ENCODE assay signal across 1 cellular context in the genomic region with DNA sequence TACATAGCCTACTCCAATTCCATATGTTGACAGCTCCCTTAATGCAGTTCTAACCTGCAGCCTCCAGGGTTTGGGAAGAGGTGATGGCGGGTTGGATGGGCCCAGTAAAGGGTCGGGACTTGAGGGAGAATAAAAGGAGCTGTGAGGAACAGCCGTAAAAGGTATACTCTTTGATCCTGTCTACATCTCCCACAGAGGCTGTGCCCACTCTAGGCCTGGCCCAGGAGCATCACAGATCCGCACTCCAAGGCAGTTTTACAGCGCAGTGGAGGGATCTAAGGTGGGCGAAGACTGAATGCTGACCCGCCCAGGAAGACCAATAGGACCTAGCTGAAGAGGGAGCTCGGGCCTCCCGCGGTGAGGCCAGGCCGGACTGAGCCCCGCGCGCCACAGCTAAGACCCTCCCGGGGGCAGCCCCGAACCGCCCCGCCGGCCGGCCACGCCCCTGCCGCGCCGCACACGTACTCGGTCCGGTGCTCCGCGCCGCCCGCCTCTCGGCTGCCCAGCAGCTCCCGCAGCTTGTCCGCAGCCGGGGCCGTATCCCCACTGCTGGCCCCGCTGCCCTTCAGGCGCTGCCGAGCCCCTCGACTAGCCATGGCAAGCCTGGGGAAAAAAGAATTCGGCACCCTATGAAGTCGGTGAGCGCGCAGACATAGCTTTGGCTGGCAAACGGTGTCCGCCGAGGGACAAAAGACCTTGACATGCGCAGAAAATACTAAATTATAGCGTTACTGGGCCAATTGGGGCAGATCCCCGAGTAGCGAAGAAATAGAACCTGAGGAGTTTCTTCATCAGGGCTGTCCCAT.
TF ChIP-seq lines count a peak whose summit lies in the region.

A gene with protein sequence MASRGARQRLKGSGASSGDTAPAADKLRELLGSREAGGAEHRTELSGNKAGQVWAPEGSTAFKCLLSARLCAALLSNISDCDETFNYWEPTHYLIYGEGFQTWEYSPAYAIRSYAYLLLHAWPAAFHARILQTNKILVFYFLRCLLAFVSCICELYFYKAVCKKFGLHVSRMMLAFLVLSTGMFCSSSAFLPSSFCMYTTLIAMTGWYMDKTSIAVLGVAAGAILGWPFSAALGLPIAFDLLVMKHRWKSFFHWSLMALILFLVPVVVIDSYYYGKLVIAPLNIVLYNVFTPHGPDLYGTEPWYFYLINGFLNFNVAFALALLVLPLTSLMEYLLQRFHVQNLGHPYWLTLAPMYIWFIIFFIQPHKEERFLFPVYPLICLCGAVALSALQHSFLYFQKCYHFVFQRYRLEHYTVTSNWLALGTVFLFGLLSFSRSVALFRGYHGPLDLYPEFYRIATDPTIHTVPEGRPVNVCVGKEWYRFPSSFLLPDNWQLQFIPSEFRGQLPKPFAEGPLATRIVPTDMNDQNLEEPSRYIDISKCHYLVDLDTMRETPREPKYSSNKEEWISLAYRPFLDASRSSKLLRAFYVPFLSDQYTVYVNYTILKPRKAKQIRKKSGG (minus strand): TSS at position 695 of the 806 bp plus-strand sequence. CDS start 99 bp downstream, at position 596.

TF ChIP-seq in GM12878, 131 proteins besides CTCF, POLR2A, EP300 and RAD21 (continued from another document):
- TF ChIP-seq, protein P1, sequence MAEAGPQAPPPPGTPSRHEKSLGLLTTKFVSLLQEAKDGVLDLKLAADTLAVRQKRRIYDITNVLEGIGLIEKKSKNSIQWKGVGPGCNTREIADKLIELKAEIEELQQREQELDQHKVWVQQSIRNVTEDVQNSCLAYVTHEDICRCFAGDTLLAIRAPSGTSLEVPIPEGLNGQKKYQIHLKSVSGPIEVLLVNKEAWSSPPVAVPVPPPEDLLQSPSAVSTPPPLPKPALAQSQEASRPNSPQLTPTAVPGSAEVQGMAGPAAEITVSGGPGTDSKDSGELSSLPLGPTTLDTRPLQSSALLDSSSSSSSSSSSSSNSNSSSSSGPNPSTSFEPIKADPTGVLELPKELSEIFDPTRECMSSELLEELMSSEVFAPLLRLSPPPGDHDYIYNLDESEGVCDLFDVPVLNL (IDR thresholded peaks at IDR 0.05; ENCODE audit: low read depth, low read length), result no peak
- TF ChIP-seq SIN3A (IDR thresholded peaks at IDR 0.05; ENCODE audit: low read depth, low read length) (0 out of 2 replicates have a peak, but pooled peaks have one; percentile 53), SP1 (IDR thresholded peaks at IDR 0.05; ENCODE audit: low read depth, low read length) (no peak), IKZF1 (conservative IDR thresholded peaks at IDR 0.05) (peak; percentile 70), BHLHE40 (IDR thresholded peaks at IDR 0.05; ENCODE audit: borderline replicate concordance in 1 of 2, low read depth in 2 of 2, low read length in 1 of 2) (peak in 1 of 2 experiments; percentile 76; a peak in 2 of 4 replicates)
